In the genomic region with DNA sequence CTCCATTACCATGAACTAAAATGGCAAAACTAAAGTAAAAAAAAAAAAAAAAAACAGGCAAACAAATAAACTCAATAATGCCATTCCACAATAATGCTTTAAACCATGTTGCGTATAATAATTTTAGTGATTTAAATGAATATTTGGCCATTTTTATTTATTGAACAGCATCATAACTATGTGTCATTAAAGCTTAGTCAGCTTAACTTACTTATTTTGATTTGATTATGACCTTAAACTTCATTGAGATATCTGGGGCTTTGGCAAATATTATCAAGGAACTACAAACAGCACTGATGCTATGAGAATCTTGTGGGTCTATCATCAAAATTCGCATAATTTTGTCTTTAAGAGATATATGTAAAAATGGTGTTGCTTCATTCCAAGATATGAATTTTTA, we compare ENCODE assay signal across 11 cellular contexts.
"Had no signal": no experiment of that assay in that cellular context is flagged by ENCODE, and none has a peak within 500 bp of the region (broad histone marks: within the 10 kb centered on the region; RNA-seq: fewer than 3 reads in every experiment).

No MANE protein-coding gene starts in this region.

- FAIRE-seq: H1, H54 had no signal

- H3K4me1 ChIP-seq: HAP-1 had no signal

- H3K9me3 ChIP-seq: HAP-1 had no signal

- H2AFZ ChIP-seq: GM23248, GM23338 had no signal

- H3K36me3 ChIP-seq: HAP-1 had no signal

- DNase-seq: GM23248, GOT3, H7, H9, HCEC 1CT, HFFc6 had no signal

- H3K9ac ChIP-seq: GM23248 had no signal

- H3K4me3 ChIP-seq: GM23248, GM23338, HAP-1 had no signal

- H3K27ac ChIP-seq: GM23248 had no signal

- H3K4me2 ChIP-seq: GM23338 had no signal

- ATAC-seq: GM23338, HCT116 had no signal
